In the genomic region with DNA sequence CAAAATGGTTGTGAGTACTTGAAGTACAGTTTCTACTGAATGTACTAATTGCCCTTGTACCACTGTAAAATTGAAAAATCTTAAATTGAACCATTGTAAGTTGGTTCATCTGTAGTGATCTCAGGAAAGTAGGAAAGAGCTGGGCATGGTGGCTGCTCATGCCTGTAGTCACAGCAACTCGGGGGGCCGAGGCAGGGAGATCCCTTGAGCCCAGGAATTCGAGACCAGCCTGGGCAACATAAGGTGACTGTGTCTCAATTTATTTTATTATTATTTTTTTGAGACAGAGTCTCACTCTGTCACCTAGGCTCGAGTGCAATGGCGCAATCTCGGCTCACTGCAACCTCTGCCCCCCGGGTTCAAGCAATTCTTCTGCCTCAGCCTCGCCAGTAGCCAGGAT, we compare ENCODE assay signal across 3 cellular contexts. TPM values are rescaled to one million over a fixed set of nuclear protein-coding genes. Genes with fewer than 3 reads are reported as not detected.
"Had no signal": no experiment of that assay in that cellular context is flagged by ENCODE, and none has a peak within 500 bp of the region (broad histone marks: within the 10 kb centered on the region; RNA-seq: fewer than 3 reads in every experiment).

No MANE protein-coding gene starts in this region.

RNA-seq across cellular contexts. Expression of gene SALL4, which starts 14.5 kb away (rescaled TPM):
- total RNA-seq: esophagus muscularis mucosa, gastrocnemius medialis, gastroesophageal sphincter had no signal
